In genomic region chrX:63258144-63258543, GRCh38 we compare ENCODE assay signal across 19 cellular contexts.
DNase-seq lines count a peak whose midpoint lies in the region; ATAC-seq and TF ChIP-seq lines count a peak whose summit lies in the region.
"Had no signal": no experiment of that assay in that cellular context is flagged by ENCODE, and none has a peak within 500 bp of the region (broad histone marks: within the 10 kb centered on the region; RNA-seq: fewer than 3 reads in every experiment).

No MANE protein-coding gene starts in this region.

- H3K36me3 Mint-ChIP-seq in effector memory CD8-positive, alpha-beta T cell (ENCODE audit: insufficient read depth) = no peaks in the 10 kb centered on the region
- H3K36me3 Mint-ChIP-seq: CD8-positive, alpha-beta T cell; IgD-negative memory B cell had no signal

- no peaks in the 10 kb centered on the region for H3K9me3 Mint-ChIP-seq in effector memory CD8-positive, alpha-beta T cell
- H3K9me3 Mint-ChIP-seq: CD8-positive, alpha-beta T cell had no signal

- no peak for TF ChIP-seq CTCF in AG10803 (conservative IDR thresholded peaks at IDR 0.05; ENCODE audit: low read length)

- DNase-seq in AG10803 (ENCODE audit: low read depth) (peak; percentile 62), GM04503 (ENCODE audit: low read depth) (peak; percentile 16), NCI-H226 (peak; percentile 46), fibroblast of peridontal ligament (ENCODE audit: extremely low read depth) (peak; percentile 26), NCI-H187 (lab: John Stamatoyannopoulos, UW) (no peak)
- no peak for DNase-seq in effector memory CD4-positive, alpha-beta T cell
- no peak for DNase-seq in effector memory CD8-positive, alpha-beta T cell
- DNase-seq: Calu3; CD8-positive, alpha-beta T cell; DMS79 treated with DMSO at 0.1 percent for 48 hours; EL; H9 had no signal

- no peaks in the 10 kb centered on the region for H3K9me3 ChIP-seq in effector memory CD4-positive, alpha-beta T cell (ENCODE audit: control insufficient read depth, low read length)
- H3K9me3 ChIP-seq: A549 had no signal

- no peaks in the 10 kb centered on the region for H3K27me3 Mint-ChIP-seq in effector memory CD8-positive, alpha-beta T cell
- H3K27me3 Mint-ChIP-seq: B cell, IgD-negative memory B cell had no signal

- H3K27me3 ChIP-seq in effector memory CD4-positive, alpha-beta T cell (replicated peaks; ENCODE audit: control insufficient read depth, insufficient read depth, low read length, poor library complexity, severe bottlenecking) = no peaks in the 10 kb centered on the region
- H3K27me3 ChIP-seq: BLaER1 treated with 17β-estradiol and CSF1 and Interleukin-3, amounts not matched to agents 10 nM and 100 nM had no signal

- ATAC-seq in HG02623 (IDR thresholded peaks at IDR 0.05; ENCODE audit: unreplicated experiment) = no peak
- ATAC-seq in effector memory CD8-positive, alpha-beta T cell (replicated peaks) = no peak
- ATAC-seq: A549; CD8-positive, alpha-beta T cell; HepG2 had no signal

- H3K4me1 ChIP-seq in effector memory CD4-positive, alpha-beta T cell (ENCODE audit: control insufficient read depth, insufficient read depth, low read length, poor library complexity, severe bottlenecking) = no peaks in the 10 kb centered on the region
- H3K4me1 ChIP-seq: A549; BLaER1 treated with 17β-estradiol and CSF1 and Interleukin-3, amounts not matched to agents 10 nM and 100 nM had no signal

- H3K27ac ChIP-seq in effector memory CD4-positive, alpha-beta T cell (ENCODE audit: insufficient read depth, low read length, poor library complexity, severe bottlenecking) = no peak overlapping the region
- H3K27ac ChIP-seq: 22Rv1; A549; BLaER1 treated with 17β-estradiol and CSF1 and Interleukin-3, amounts not matched to agents 10 nM and 100 nM had no signal

- no peaks in the 10 kb centered on the region for H3K36me3 ChIP-seq in effector memory CD4-positive, alpha-beta T cell (ENCODE audit: control insufficient read depth, insufficient read depth, low read length)
- H3K36me3 ChIP-seq: BLaER1 treated with 17β-estradiol and CSF1 and Interleukin-3, amounts not matched to agents 10 nM and 100 nM had no signal

- H3K27ac Mint-ChIP-seq in effector memory CD8-positive, alpha-beta T cell = no peak overlapping the region
- H3K27ac Mint-ChIP-seq: B cell; CD8-positive, alpha-beta T cell; H9; IgD-negative memory B cell had no signal

- H3K4me3 ChIP-seq in AG10803 (ENCODE audit: low read length) = no peak overlapping the region
- H3K4me3 ChIP-seq in effector memory CD4-positive, alpha-beta T cell (ENCODE audit: insufficient read depth, low read depth, low read length, poor library complexity, severe bottlenecking) = no peak overlapping the region
- H3K4me3 ChIP-seq: A549; BLaER1 treated with 17β-estradiol and CSF1 and Interleukin-3, amounts not matched to agents 10 nM and 100 nM had no signal

- H3K4me1 Mint-ChIP-seq in effector memory CD8-positive, alpha-beta T cell (ENCODE audit: low read depth in 2 of 2) = no peaks in the 10 kb centered on the region
- H3K4me1 Mint-ChIP-seq: B cell, H9, IgD-negative memory B cell had no signal

- H3K4me3 Mint-ChIP-seq in effector memory CD8-positive, alpha-beta T cell = no peak overlapping the region
- H3K4me3 Mint-ChIP-seq: B cell; CD8-positive, alpha-beta T cell; H9; IgD-negative memory B cell had no signal

Comparison
In these comparisons a context has a peak if more than half of its experiments do, and no peak if none do; other contexts are left out.
1. DNase-seq: peak in AG10803 (single experiment), GM04503 (single experiment), NCI-H226 (single experiment) and fibroblast of peridontal ligament (single experiment); none in effector memory CD4-positive, alpha-beta T cell (0 of 3), NCI-H187 (0 of 2) and effector memory CD8-positive, alpha-beta T cell (0 of 3).